In genomic region chr12:46367351-46368029, GRCh38 we compare ENCODE assay signal across 9 cellular contexts. TPM values are rescaled to one million over a fixed set of nuclear protein-coding genes. Genes with fewer than 3 reads are reported as not detected.
DNase-seq lines count a peak whose midpoint lies in the region; ATAC-seq and TF ChIP-seq lines count a peak whose summit lies in the region.
"Had no signal": no experiment of that assay in that cellular context is flagged by ENCODE, and none has a peak within 500 bp of the region (broad histone marks: within the 10 kb centered on the region; RNA-seq: fewer than 3 reads in every experiment).

No MANE protein-coding gene starts in this region.

- ATAC-seq in HG03095 (IDR thresholded peaks at IDR 0.05; ENCODE audit: unreplicated experiment) = no peak
- ATAC-seq in GM19351 (IDR thresholded peaks at IDR 0.05; ENCODE audit: unreplicated experiment) = no peak
- no peak for ATAC-seq in GM18502 (IDR thresholded peaks at IDR 0.05; ENCODE audit: poor library complexity, unreplicated experiment)

- H3K4me3 ChIP-seq in SK-N-MC (peak overlapping the region; percentile 97), epithelial cell of esophagus (ENCODE audit: low read length) (peak overlapping the region; percentile 61), ovary (peak overlapping the region; percentile 99)
- H3K4me3 ChIP-seq: cardiac muscle cell had no signal

- peaks cover 11% of the 10 kb centered on the region for H3K4me1 ChIP-seq in ovary (ENCODE audit: insufficient read depth)

- H3K36me3 ChIP-seq in SK-N-MC (ENCODE audit: insufficient read depth, low read length) (peaks cover 89% of the 10 kb centered on the region), ovary (peaks cover 2% of the 10 kb centered on the region)

- H3K27ac ChIP-seq in SK-N-MC (no peak overlapping the region), ovary (peak overlapping the region; percentile 8 to 13)
- H3K27ac ChIP-seq: cardiac muscle cell had no signal

- peak; percentile 66 for DNase-seq in CD1c-positive myeloid dendritic cell (ENCODE audit: extremely low spot score)
- no peak for DNase-seq in SK-N-MC (ENCODE audit: low read depth, low spot score)
- peak; percentile 45 for DNase-seq in epithelial cell of esophagus (ENCODE audit: low read depth)
- no peak for DNase-seq in ovary
- no peak for DNase-seq in epidermal melanocyte (ENCODE audit: insufficient read length, low spot score)

- H3K9me3 ChIP-seq in SK-N-MC (ENCODE audit: low read depth, low read length) = no peaks in the 10 kb centered on the region
- no peaks in the 10 kb centered on the region for H3K9me3 ChIP-seq in ovary

- TF ChIP-seq EP300 in ovary (IDR thresholded peaks at IDR 0.05) = no peak

- intact Hi-C loops in ovary (cut with DNase I) = loop anchor here in 1 of 4 donors (10.0 kb wide), 1 partner anchor 103 kb away; the partner anchor contains the start of gene SLC38A1

- no peak overlapping the region for H3K9ac ChIP-seq in SK-N-MC (ENCODE audit: insufficient read length)

- WGBS in ovary, 3 donors = 8 to 13% (median 10%) methylated on average over 5 of the region's 5 CpGs

- TF ChIP-seq POLR2A in ovary (IDR thresholded peaks at IDR 0.05) = no peak

- TF ChIP-seq CTCF in epithelial cell of esophagus (IDR thresholded peaks at IDR 0.05; ENCODE audit: insufficient read depth, low read depth, low read length, missing control alignments) = no peak
- no peak for TF ChIP-seq CTCF in ovary (IDR thresholded peaks at IDR 0.05)

- H3K27me3 ChIP-seq in ovary = no peaks in the 10 kb centered on the region
- H3K27me3 ChIP-seq: cardiac muscle cell had no signal

RNA-seq across cellular contexts. Expression of gene SLC38A2, which starts 5.1 kb away (rescaled TPM):
- total RNA-seq in ovary = 100 to 1,000 TPM; 124 to 390 (median 248) TPM
- polyA plus RNA-seq in ovary = 100 to 1,000 TPM; 136 to 156 TPM

Comparison
In these comparisons a context has a peak if more than half of its experiments do, and no peak if none do; other contexts are left out.
1. DNase-seq: peak in CD1c-positive myeloid dendritic cell (single experiment) and epithelial cell of esophagus (single experiment); none in SK-N-MC (single experiment), ovary (0 of 5) and epidermal melanocyte (single experiment).
2. Peak in every context shown above with its lines, with median percentiles within 50 percentile points of each other: H3K4me3 ChIP-seq.